ENCODE assay signal across 31 cellular contexts in genomic region chr7:153858335-153858734, GRCh38.
DNase-seq lines count a peak whose midpoint lies in the region; ATAC-seq and TF ChIP-seq lines count a peak whose summit lies in the region.
"Had no signal": no experiment of that assay in that cellular context is flagged by ENCODE, and none has a peak within 500 bp of the region (broad histone marks: within the 10 kb centered on the region; RNA-seq: fewer than 3 reads in every experiment).

No MANE protein-coding gene starts in this region.

- H3K79me2 ChIP-seq in GM23248 (ENCODE audit: insufficient read depth): no peaks in the 10 kb centered on the region

- H3F3A ChIP-seq in GM23248 (ENCODE audit: insufficient read depth): no peaks in the 10 kb centered on the region

- H3K9ac ChIP-seq in GM23248: no peak overlapping the region
- H3K9ac ChIP-seq: BLaER1 treated with 17β-estradiol and CSF1 and Interleukin-3, amounts not matched to agents 10 nM and 100 nM had no signal

- H3K4me2 ChIP-seq in GM23248 (ENCODE audit: unreplicated experiment): no peak overlapping the region

- no peaks in the 10 kb centered on the region for H3K9me2 ChIP-seq in GM23248 (ENCODE audit: insufficient read depth)

- no peak for TF ChIP-seq CTCF in fibroblast of villous mesenchyme (IDR thresholded peaks at IDR 0.05; ENCODE audit: insufficient read depth, low read depth, low read length)

- no peak overlapping the region for H3K4me3 ChIP-seq in GM23248
- H3K4me3 ChIP-seq in fibroblast of villous mesenchyme (ENCODE audit: low read depth, low read length): no peak overlapping the region
- H3K4me3 ChIP-seq: BLaER1 treated with 17β-estradiol and CSF1 and Interleukin-3, amounts not matched to agents 10 nM and 100 nM; HAP-1; lower lobe of right lung; Peyer's patch; SJSA1; thyroid gland had no signal

- no peak overlapping the region for H3K27ac ChIP-seq in GM23248
- H3K27ac ChIP-seq: HL-60, lower lobe of right lung, Peyer's patch, SJSA1, thyroid gland had no signal

- no peaks in the 10 kb centered on the region for H3K9me3 ChIP-seq in GM23248 (ENCODE audit: low read depth)
- H3K9me3 ChIP-seq: HAP-1, lower lobe of right lung, Peyer's patch, thyroid gland had no signal

- in situ Hi-C loops in GM23248 (cut with MboI): no loop called here

- H3K27me3 ChIP-seq in GM23248 (replicated peaks; ENCODE audit: insufficient read depth): no peaks in the 10 kb centered on the region
- H3K27me3 ChIP-seq: BLaER1 treated with 17β-estradiol and CSF1 and Interleukin-3, amounts not matched to agents 10 nM and 100 nM; Peyer's patch; SJSA1; thyroid gland had no signal

- no peaks in the 10 kb centered on the region for H3K36me3 ChIP-seq in GM23248 (ENCODE audit: low read depth)
- H3K36me3 ChIP-seq: BLaER1 treated with 17β-estradiol and CSF1 and Interleukin-3, amounts not matched to agents 10 nM and 100 nM; HAP-1; lower lobe of right lung; Peyer's patch; SJSA1; thyroid gland had no signal

- no peaks in the 10 kb centered on the region for H4K20me1 ChIP-seq in GM23248 (ENCODE audit: insufficient read depth)
- H4K20me1 ChIP-seq: BLaER1 treated with 17β-estradiol and CSF1 and Interleukin-3, amounts not matched to agents 10 nM and 100 nM had no signal

- H3K4me1 ChIP-seq in GM23248 (ENCODE audit: insufficient read depth): no peaks in the 10 kb centered on the region
- H3K4me1 ChIP-seq: HAP-1, lower lobe of right lung, Peyer's patch, SJSA1, thyroid gland had no signal

- no peak overlapping the region for H2AFZ ChIP-seq in GM23248

- peak; percentile 0 for DNase-seq in GM23248
- DNase-seq in fibroblast of villous mesenchyme (ENCODE audit: low read depth): peak; percentile 83
- peak; percentile 20 for DNase-seq in middle frontal gyrus (ENCODE audit: extremely low spot score, low spot score)
- DNase-seq in stromal cell of bone marrow (ENCODE audit: low read depth): peak; percentile 11
- no peak for DNase-seq in SHP77 (lab: John Stamatoyannopoulos, UW)
- no peak for DNase-seq in NCI-H2227 treated with DMSO at 0.1 percent for 48 hours (lab: John Stamatoyannopoulos, UW)
- no peak for DNase-seq in 8988T
- DNase-seq: ACHN; activated B cell treated with CpG ODN at 0.5 μM for 24 hours; activated CD4-positive, alpha-beta T cell treated with anti-CD3 and anti-CD28 coated beads, Interleukin-2, amount 50 U/mL, for 1 hour; activated effector memory CD4-positive, alpha-beta T cell treated with anti-CD3 and anti-CD28 coated beads, Interleukin-2, amount 50 U/mL, for 16 hours; activated naive CD8-positive, alpha-beta T cell treated with anti-CD3 and anti-CD28 coated beads for 36 hours; activated T-cell treated with anti-CD3 and anti-CD28 coated beads, Interleukin-2, amount 50 U/mL, for 24 hours; central memory CD4-positive, alpha-beta T cell; cortex of kidney; effector memory CD4-positive, alpha-beta T cell; head of caudate nucleus; lower lobe of right lung; NCI-H1417; NCI-H2081 treated with DMSO at 0.1 percent for 48 hours; NCI-H345; NCI-H748 treated with DMSO at 0.1 percent for 48 hours; Peyer's patch; stimulated activated CD4-positive, alpha-beta T cell treated with anti-CD3 and anti-CD28 coated beads, Interleukin-1b, Interleukin-23, amount 100 ng/mL, for 48 hours; stimulated activated naive CD4-positive, alpha-beta T cell treated with Interleukin-2 at 50 U/mL for 16 hours had no signal

- WGBS in GM23248 (ENCODE audit: low coverage in 1 of 2, low lambda C conversion rate in 2 of 2, missing lambda C conversion rate in 2 of 2), 2 experiments: 2 to 6% methylated on average over 4 of the region's 4 CpGs

- ATAC-seq in activated CD4-positive, CD25-positive, alpha-beta regulatory T cell treated with anti-CD3 and anti-CD28 coated beads, Interleukin-2, amount 50 U/mL, for 24 hours: no peak
- ATAC-seq: lower lobe of right lung had no signal

Comparison
In these comparisons a context has a peak if more than half of its experiments do, and no peak if none do; other contexts are left out.
1. DNase-seq: peak in GM23248 (single experiment), fibroblast of villous mesenchyme (single experiment), middle frontal gyrus (single experiment) and stromal cell of bone marrow (single experiment); none in SHP77 (0 of 2), NCI-H2227 treated with DMSO at 0.1 percent for 48 hours (single experiment) and 8988T (single experiment).